1 cellular context compared by ENCODE assay signal in genomic region chr2:227191367-227191766, GRCh38.
TF ChIP-seq lines count a peak whose summit lies in the region.

No MANE protein-coding gene starts in this region.

TF ChIP-seq in A549, 52 proteins besides CTCF, POLR2A, EP300 and RAD21 (continued from another document):
- TF ChIP-seq NFE2L2 (conservative IDR thresholded peaks at IDR 0.05; ENCODE audit: low read length) (peak; percentile 98), ZSCAN20 (CRISPR knock-in tag; IDR thresholded peaks at IDR 0.05) (no peak), HDAC2 (IDR thresholded peaks at IDR 0.05) (no peak), ZC3H11A (IDR thresholded peaks at IDR 0.05) (no peak), MAZ (IDR thresholded peaks at IDR 0.05; ENCODE audit: borderline replicate concordance, low read depth, low read length) (no peak), JUNB (IDR thresholded peaks at IDR 0.05) (no peak), RNF2 (IDR thresholded peaks at IDR 0.05; ENCODE audit: borderline replicate concordance, low read depth) (no peak), FOXS1 (CRISPR knock-in tag; IDR thresholded peaks at IDR 0.05) (no peak)
